In the genomic region with DNA sequence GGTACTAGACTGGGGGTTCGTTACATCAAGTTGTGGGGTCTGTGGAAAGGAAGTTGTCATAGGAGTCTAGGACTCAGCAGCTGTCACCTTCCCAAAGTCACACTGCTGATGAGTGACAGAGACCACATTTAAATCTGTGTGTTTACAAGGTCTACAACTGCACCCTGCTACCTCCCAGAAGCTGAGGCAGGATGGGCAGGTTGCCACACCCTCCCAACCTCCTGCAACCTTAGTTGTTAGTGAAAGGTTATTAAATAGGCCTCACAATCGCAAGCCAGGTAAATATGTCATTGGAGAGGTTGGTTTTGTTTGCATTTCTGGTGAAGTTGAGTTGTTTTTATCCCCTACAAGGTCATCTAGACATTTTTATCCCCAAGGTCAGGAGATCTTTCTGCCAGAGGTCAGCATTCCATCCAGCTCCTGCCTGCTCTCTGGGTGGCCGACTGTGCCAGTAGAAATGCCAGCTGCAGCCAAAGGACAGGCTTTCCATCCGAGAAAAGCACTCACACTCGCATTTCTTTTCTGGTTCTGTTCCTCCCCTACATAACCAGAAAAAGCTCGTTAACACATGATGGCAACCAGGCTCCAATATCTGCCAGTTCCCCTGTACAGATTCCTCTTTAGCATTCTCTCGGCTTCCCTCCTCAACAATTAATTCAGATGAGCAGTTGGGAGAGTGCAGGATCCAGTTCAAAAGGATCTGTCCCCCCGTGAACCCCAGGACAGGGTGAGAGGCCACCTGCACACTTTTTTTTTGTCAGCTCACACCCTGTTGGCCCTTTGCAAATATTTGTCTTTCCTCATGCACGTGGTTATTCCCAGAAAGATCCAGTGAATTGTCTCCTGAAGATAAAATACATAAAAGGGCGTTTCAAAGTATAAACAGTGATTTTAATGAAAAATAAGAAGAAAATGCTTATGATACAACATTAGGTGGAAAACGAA, we compare ENCODE assay signal across 25 cellular contexts.
DNase-seq lines count a peak whose midpoint lies in the region; ATAC-seq, FAIRE-seq and TF ChIP-seq lines count a peak whose summit lies in the region.
"Had no signal": no experiment of that assay in that cellular context is flagged by ENCODE, and none has a peak within 500 bp of the region (broad histone marks: within the 10 kb centered on the region; RNA-seq: fewer than 3 reads in every experiment).

No MANE protein-coding gene starts in this region.

- H3K27me3 Mint-ChIP-seq in endodermal cell (ENCODE audit: insufficient read depth) = peaks cover 2% of the 10 kb centered on the region
- H3K27me3 Mint-ChIP-seq in nephron progenitor cell (ENCODE audit: low read depth, poor library complexity) = peaks cover 2% of the 10 kb centered on the region
- H3K27me3 Mint-ChIP-seq: CD4-positive, alpha-beta T cell; naive thymus-derived CD8-positive, alpha-beta T cell; T-helper 17 cell had no signal

- H3K4me3 Mint-ChIP-seq in endodermal cell (no peak overlapping the region), nephron progenitor cell (no peak overlapping the region)
- H3K4me3 Mint-ChIP-seq: CD4-positive, alpha-beta T cell; naive thymus-derived CD8-positive, alpha-beta T cell; T-helper 17 cell had no signal

- no peak for TF ChIP-seq POLR2A in adrenal gland (IDR thresholded peaks at IDR 0.05)

- DNase-seq in DMS153 treated with DMSO at 0.1 percent for 48 hours (lab: John Stamatoyannopoulos, UW; ENCODE audit: unreplicated experiment) (peak; percentile 54), NCI-H2029 (lab: John Stamatoyannopoulos, UW) (peak; percentile 54), endodermal cell (peak; percentile 13), nephron progenitor cell (no peak), adrenal gland (no peak), HTR-8/SVneo (ENCODE audit: insufficient read length, low spot score) (no peak)
- DNase-seq: activated CD4-positive, alpha-beta T cell treated with anti-CD3 and anti-CD28 coated beads, Interleukin-2, amount 50 U/mL, for 1 hour; activated CD8-positive, alpha-beta memory T cell treated with anti-CD3 and anti-CD28 coated beads, Interleukin-2, amount 50 U/mL, for 4 hours; activated effector memory CD4-positive, alpha-beta T cell treated with anti-CD3 and anti-CD28 coated beads, Interleukin-2, amount 50 U/mL, for 16 hours; CD4-positive, alpha-beta T cell; DMS79 treated with DMSO at 0.1 percent for 48 hours; Kasumi-1; kidney; mesendoderm; naive thymus-derived CD8-positive, alpha-beta T cell; NCI-H1105; T-helper 17 cell had no signal

- peaks cover 4% of the 10 kb centered on the region for H3K4me1 Mint-ChIP-seq in endodermal cell
- peaks cover 24% of the 10 kb centered on the region for H3K4me1 Mint-ChIP-seq in nephron progenitor cell

- no peak for FAIRE-seq in HTR-8/SVneo (lab: Jason Lieb, UNC)
- FAIRE-seq: bronchial epithelial cell, kidney had no signal

- H3K9me3 ChIP-seq in endodermal cell (ENCODE audit: control insufficient read depth, low read length) (no peaks in the 10 kb centered on the region), adrenal gland (replicated peaks in 1 of 3) (no peaks in the 10 kb centered on the region)
- H3K9me3 ChIP-seq: HAP-1, thoracic aorta had no signal

- no peaks in the 10 kb centered on the region for H3K36me3 Mint-ChIP-seq in endodermal cell (ENCODE audit: low read depth)
- peaks cover 5% of the 10 kb centered on the region for H3K36me3 Mint-ChIP-seq in nephron progenitor cell (ENCODE audit: low read depth)

- peaks cover 6% of the 10 kb centered on the region for H3K9me3 Mint-ChIP-seq in endodermal cell
- H3K9me3 Mint-ChIP-seq in nephron progenitor cell = peaks cover 23% of the 10 kb centered on the region

- no peak overlapping the region for H3K9ac ChIP-seq in endodermal cell (ENCODE audit: extremely low read depth, low read length, poor library complexity, severe bottlenecking)
- H3K9ac ChIP-seq: parathyroid adenoma had no signal

- H3K27ac Mint-ChIP-seq in endodermal cell (no peak overlapping the region), nephron progenitor cell (peak overlapping the region; percentile 9)
- H3K27ac Mint-ChIP-seq: CD4-positive, alpha-beta T cell; naive thymus-derived CD8-positive, alpha-beta T cell; T-helper 17 cell had no signal

- no peak overlapping the region for H3K27ac ChIP-seq in endodermal cell (ENCODE audit: low read depth, low read length)
- no peak overlapping the region for H3K27ac ChIP-seq in adrenal gland
- H3K27ac ChIP-seq: epithelial cell of prostate, parathyroid adenoma, thoracic aorta had no signal

- H3K4me1 ChIP-seq in endodermal cell (ENCODE audit: control insufficient read depth, insufficient read depth, low read length) = no peaks in the 10 kb centered on the region
- peaks cover 0 to 4% of the 10 kb centered on the region in 2 donors for H3K4me1 ChIP-seq in adrenal gland (replicated peaks in 1 of 2)
- H3K4me1 ChIP-seq: HAP-1, parathyroid adenoma had no signal

- WGBS in endodermal cell (ENCODE audit: insufficient coverage in 1 of 2, insufficient read length in 1 of 2), 2 experiments = 85 to 92% methylated on average over 9 to 11 of the region's 11 CpGs
- 61 to 65% (median 64%) methylated on average over 11 of the region's 11 CpGs for WGBS in adrenal gland, 4 donors

- H3K36me3 ChIP-seq in endodermal cell (ENCODE audit: control insufficient read depth, insufficient read depth, low read length) = no peaks in the 10 kb centered on the region
- no peaks in the 10 kb centered on the region for H3K36me3 ChIP-seq in adrenal gland (replicated peaks in 1 of 2)
- H3K36me3 ChIP-seq: HAP-1, thoracic aorta had no signal

- no peak for TF ChIP-seq CTCF in endodermal cell (conservative IDR thresholded peaks at IDR 0.05)
- TF ChIP-seq CTCF in nephron progenitor cell (IDR thresholded peaks at IDR 0.05) = no peak
- TF ChIP-seq CTCF in adrenal gland (IDR thresholded peaks at IDR 0.05) = no peak

- H3K27me3 ChIP-seq in endodermal cell (ENCODE audit: control insufficient read depth, insufficient read depth, low read length, poor library complexity, severe bottlenecking) = no peaks in the 10 kb centered on the region
- H3K27me3 ChIP-seq in adrenal gland = no peaks in the 10 kb centered on the region
- H3K27me3 ChIP-seq: dorsolateral prefrontal cortex had no signal

- intact Hi-C loops in adrenal gland (cut with DNase I) = no loop called here

- ATAC-seq in HG02840 (IDR thresholded peaks at IDR 0.05; ENCODE audit: low FRiP score, unreplicated experiment) (no peak), HG03280 (IDR thresholded peaks at IDR 0.05; ENCODE audit: unreplicated experiment) (no peak)
- ATAC-seq: naive thymus-derived CD8-positive, alpha-beta T cell; T-helper 17 cell had no signal

- H3K4me3 ChIP-seq in endodermal cell (ENCODE audit: low read length) (no peak overlapping the region), adrenal gland (no peak overlapping the region)
- H3K4me3 ChIP-seq: dorsolateral prefrontal cortex, HAP-1, thoracic aorta had no signal

Comparison
In these comparisons a context has a peak if more than half of its experiments do, and no peak if none do; other contexts are left out.
1. DNase-seq: peak in DMS153 treated with DMSO at 0.1 percent for 48 hours (single experiment), NCI-H2029 (single experiment) and endodermal cell (single experiment); none in nephron progenitor cell (single experiment), adrenal gland (0 of 7) and HTR-8/SVneo (single experiment).